ENCODE assay signal across 27 cellular contexts in the genomic region with DNA sequence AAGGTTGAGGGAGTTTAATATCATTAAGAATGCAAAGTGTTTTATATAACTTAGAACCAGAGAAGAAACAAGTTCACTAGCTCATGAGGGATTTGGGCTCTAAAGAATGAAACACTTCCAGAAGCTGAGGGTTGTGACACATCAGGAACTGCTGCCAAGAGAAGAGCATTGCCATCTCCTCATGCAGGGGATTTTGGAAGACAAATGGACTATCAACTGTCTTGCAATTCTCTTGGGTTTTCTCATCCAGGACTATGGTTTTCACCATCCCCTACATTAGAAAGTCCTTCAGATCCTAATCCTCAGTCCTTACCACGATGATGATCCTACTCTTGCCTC. TPM values are rescaled to one million over a fixed set of nuclear protein-coding genes. Genes with fewer than 3 reads are reported as not detected.
"Had no signal": no experiment of that assay in that cellular context is flagged by ENCODE, and none has a peak within 500 bp of the region (broad histone marks: within the 10 kb centered on the region; RNA-seq: fewer than 3 reads in every experiment).

No MANE protein-coding gene starts in this region.

- H3K27ac Mint-ChIP-seq: activated CD4-positive, alpha-beta T cell treated with anti-CD3 and anti-CD28 coated beads, Interleukin-2, amount 10 ng/mL, durations not matched to agents 7 days and 5 days; activated CD8-positive, alpha-beta T cell treated with anti-CD3 and anti-CD28 coated beads for 36 hours; activated naive CD4-positive, alpha-beta T cell treated with anti-CD3 and anti-CD28 coated beads, Interleukin-2, amount 50 U/mL, for 72 hours; activated T-helper 2 cell treated with anti-CD3 and anti-CD28 coated beads, Interferon-gamma antibody, Interleukin-2, Interleukin-4, amounts not matched to agents 10 μg/mL and 5 μg/mL and 100 μg/mL, durations not matched to agents 14 hours and 24 hours and 36 hours; dendritic cell treated with granulocyte-macrophage colony-stimulating factor and Interleukin-4, amounts not matched to agents 40 ng/mL and 50 ng/mL, for 4 days; endodermal cell; naive thymus-derived CD8-positive, alpha-beta T cell; neural progenitor cell; WTC11 had no signal

- H3K9me3 Mint-ChIP-seq: activated CD4-positive, alpha-beta T cell treated with anti-CD3 and anti-CD28 coated beads, Interleukin-2, amount 10 ng/mL, durations not matched to agents 7 days and 5 days; activated CD8-positive, alpha-beta T cell treated with anti-CD3 and anti-CD28 coated beads for 36 hours; activated naive CD4-positive, alpha-beta T cell treated with anti-CD3 and anti-CD28 coated beads, Interleukin-2, amount 50 U/mL, for 72 hours; activated T-cell treated with anti-CD3 and anti-CD28 coated beads, Interleukin-2, amount 50 U/mL, for 4 hours; activated T-helper 2 cell treated with anti-CD3 and anti-CD28 coated beads, Interferon-gamma antibody, Interleukin-2, Interleukin-4, amounts not matched to agents 10 μg/mL and 5 μg/mL and 100 μg/mL, durations not matched to agents 14 hours and 24 hours and 36 hours; central memory CD8-positive, alpha-beta T cell; dendritic cell treated with granulocyte-macrophage colony-stimulating factor and Interleukin-4, amounts not matched to agents 40 ng/mL and 50 ng/mL, for 4 days; endodermal cell; neural progenitor cell; WTC11 had no signal

- ATAC-seq: activated CD8-positive, alpha-beta T cell treated with anti-CD3 and anti-CD28 coated beads for 36 hours; activated T-cell treated with anti-CD3 and anti-CD28 coated beads, Interleukin-2, amount 50 U/mL, for 4 hours; left colon; naive thymus-derived CD8-positive, alpha-beta T cell; stimulated activated naive CD8-positive, alpha-beta T cell treated with anti-CD3 and anti-CD28 coated beads, Interleukin-15, Interleukin-2, amounts not matched to agents 100 U/mL and 50 U/mL, for 24 hours; WTC11 had no signal

- H3K4me2 ChIP-seq: neural progenitor cell had no signal

- H3K4me3 ChIP-seq: breast epithelium, esophagus muscularis mucosa, gastrocnemius medialis, neural progenitor cell, right atrium auricular region, skin epidermis, testis, transverse colon had no signal

- H3K36me3 ChIP-seq: breast epithelium, esophagus muscularis mucosa, gastrocnemius medialis, neural progenitor cell, right atrium auricular region, transverse colon had no signal

- H3K4me1 Mint-ChIP-seq: activated CD4-positive, alpha-beta T cell treated with anti-CD3 and anti-CD28 coated beads, Interleukin-2, amount 10 ng/mL, durations not matched to agents 7 days and 5 days; central memory CD8-positive, alpha-beta T cell; neural progenitor cell; WTC11 had no signal

- H3K36me3 Mint-ChIP-seq: activated naive CD4-positive, alpha-beta T cell treated with anti-CD3 and anti-CD28 coated beads, Interleukin-2, amount 50 U/mL, for 72 hours; naive thymus-derived CD8-positive, alpha-beta T cell; neural progenitor cell; WTC11 had no signal

- H3K27me3 Mint-ChIP-seq: activated CD8-positive, alpha-beta T cell treated with anti-CD3 and anti-CD28 coated beads for 36 hours had no signal

- H3K4me1 ChIP-seq: breast epithelium, esophagus muscularis mucosa, gastrocnemius medialis, neural progenitor cell, right atrium auricular region, testis, transverse colon had no signal

- DNase-seq: activated CD4-positive, alpha-beta T cell treated with anti-CD3 and anti-CD28 coated beads for 1 hour; activated CD4-positive, alpha-beta T cell treated with anti-CD3 and anti-CD28 coated beads, Interleukin-2, amount 10 ng/mL, durations not matched to agents 7 days and 5 days; activated CD8-positive, alpha-beta T cell treated with anti-CD3 and anti-CD28 coated beads for 36 hours; activated naive CD4-positive, alpha-beta T cell; activated T-cell treated with anti-CD3 and anti-CD28 coated beads, Interleukin-2, amount 50 U/mL, for 4 hours; endodermal cell; hippocampal formation; left colon; naive thymus-derived CD8-positive, alpha-beta T cell; stimulated activated CD4-positive, alpha-beta T cell treated with anti-CD3 and anti-CD28 coated beads, Interleukin-12 subunit alpha, Interleukin-12 subunit beta, amount 100 ng/mL, for 4 hours; stimulated activated CD4-positive, alpha-beta T cell treated with anti-CD3 and anti-CD28 coated beads, Interleukin-4, amount 100 ng/mL, for 1 hour; stimulated activated naive CD8-positive, alpha-beta T cell treated with anti-CD3 and anti-CD28 coated beads, Interleukin-15, Interleukin-2, amounts not matched to agents 100 U/mL and 50 U/mL, for 24 hours; T-helper 2 cell; testis; transverse colon had no signal

- H2AFZ ChIP-seq: neural progenitor cell had no signal

- H3K4me3 Mint-ChIP-seq: activated CD4-positive, alpha-beta T cell treated with anti-CD3 and anti-CD28 coated beads, Interleukin-2, amount 10 ng/mL, durations not matched to agents 7 days and 5 days; activated CD8-positive, alpha-beta T cell treated with anti-CD3 and anti-CD28 coated beads for 36 hours; activated T-cell treated with anti-CD3 and anti-CD28 coated beads, Interleukin-2, amount 50 U/mL, for 4 hours; central memory CD8-positive, alpha-beta T cell; dendritic cell treated with granulocyte-macrophage colony-stimulating factor and Interleukin-4, amounts not matched to agents 40 ng/mL and 50 ng/mL, for 4 days; endodermal cell; naive thymus-derived CD8-positive, alpha-beta T cell; neural progenitor cell; WTC11 had no signal

- H3K27me3 ChIP-seq: breast epithelium, esophagus muscularis mucosa, gastrocnemius medialis, right atrium auricular region, testis, transverse colon had no signal

- H3K27ac ChIP-seq: breast epithelium, esophagus muscularis mucosa, gastrocnemius medialis, neural progenitor cell, right atrium auricular region, skin epidermis, testis, transverse colon had no signal

- H3K9ac ChIP-seq: neural progenitor cell had no signal

- H3K9me3 ChIP-seq: breast epithelium, esophagus muscularis mucosa, gastrocnemius medialis, right atrium auricular region, testis, transverse colon had no signal

RNA-seq across cellular contexts. Expression of a gene that starts 59.7 kb away (rescaled TPM):
- total RNA-seq: pulmonary artery endothelial cell, WTC11 had no signal
